ENCODE assay signal across 19 cellular contexts in the genomic region with DNA sequence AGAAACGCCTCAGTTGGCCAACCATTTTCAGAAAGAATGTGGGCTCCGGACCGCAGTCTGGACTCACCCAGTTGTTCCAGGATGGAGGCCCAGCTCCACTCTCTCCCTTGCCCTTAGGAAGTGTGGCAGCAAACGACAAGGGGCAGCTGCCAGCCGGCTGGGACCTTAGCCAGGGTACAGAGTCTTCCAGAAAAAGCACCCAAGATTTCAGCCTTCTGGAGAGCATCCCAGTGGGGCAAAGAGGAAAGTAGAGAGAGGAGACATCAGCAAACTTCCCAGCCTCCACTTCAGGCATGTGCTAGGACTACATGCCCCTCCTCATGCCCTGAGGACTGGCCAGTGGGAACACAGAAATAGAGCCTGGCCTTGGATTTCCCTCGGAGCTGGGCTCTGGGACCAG. TPM values are rescaled to one million over a fixed set of nuclear protein-coding genes. Genes with fewer than 3 reads are reported as not detected.
DNase-seq lines count a peak whose midpoint lies in the region; ATAC-seq and TF ChIP-seq lines count a peak whose summit lies in the region.
"Had no signal": no experiment of that assay in that cellular context is flagged by ENCODE, and none has a peak within 500 bp of the region (broad histone marks: within the 10 kb centered on the region; RNA-seq: fewer than 3 reads in every experiment).

No MANE protein-coding gene starts in this region.

- H2BK12ac ChIP-seq in mesenchymal stem cell (ENCODE audit: low read length in 2 of 2) = no peak overlapping the region

- no peak overlapping the region for H3K18ac ChIP-seq in mesenchymal stem cell (ENCODE audit: low read depth in 1 of 2, low read length in 2 of 2)

- peak; percentile 90 to 96 (median 92) for ATAC-seq in heart left ventricle
- no peak for ATAC-seq in thoracic aorta (ENCODE audit: insufficient number of reproducible peaks, low FRiP score, low read depth)
- no peak for ATAC-seq in GM18505 (IDR thresholded peaks at IDR 0.05; ENCODE audit: unreplicated experiment)
- ATAC-seq in GM19452 (IDR thresholded peaks at IDR 0.05; ENCODE audit: unreplicated experiment) = no peak

- H3K9me3 ChIP-seq in ascending aorta (no peaks in the 10 kb centered on the region), heart left ventricle (peaks cover 0 to 14% (median 0%) of the 10 kb centered on the region in 12 donors), mesenchymal stem cell (ENCODE audit: control insufficient read depth, low read length) (no peaks in the 10 kb centered on the region), thoracic aorta (no peaks in the 10 kb centered on the region)

- no peak overlapping the region for H2BK5ac ChIP-seq in mesenchymal stem cell (ENCODE audit: low read depth, low read length, poor library complexity, severe bottlenecking)

- intact Hi-C loops in ascending aorta (cut with DNase I) (loop anchor here (5.0 to 10.0 kb wide), 2 partner anchors 63 to 180 kb away; partner anchors contain the start of gene SCNN1G), heart left ventricle (cut with DNase I) (loop anchor here in 1 of 10 donors (10.0 kb wide), 1 partner anchor 60 kb away; the partner anchor contains the start of gene SCNN1G)

- H3K27me3 ChIP-seq in ascending aorta (no peaks in the 10 kb centered on the region), heart left ventricle (no peaks in the 10 kb centered on the region), mesenchymal stem cell (ENCODE audit: control insufficient read depth in 1 of 2, insufficient read depth in 1 of 2, low read length in 2 of 2) (no peaks in the 10 kb centered on the region), thoracic aorta (replicated peaks; ENCODE audit: insufficient read depth) (no peaks in the 10 kb centered on the region)
- H3K27me3 ChIP-seq: BLaER1 treated with 17β-estradiol and CSF1 and Interleukin-3, amounts not matched to agents 10 nM and 100 nM had no signal

- H3K4me1 ChIP-seq in ascending aorta (peaks cover 3 to 21% of the 10 kb centered on the region in 2 donors), heart left ventricle (peaks cover 0 to 15% (median 0%) of the 10 kb centered on the region in 12 donors), mesenchymal stem cell (ENCODE audit: control insufficient read depth, insufficient read depth, low read depth, low read length) (no peaks in the 10 kb centered on the region), thoracic aorta (ENCODE audit: control insufficient read depth in 1 of 2, low read depth in 2 of 2) (peaks cover 15 to 42% of the 10 kb centered on the region in 2 donors)
- H3K4me1 ChIP-seq: BLaER1 treated with 17β-estradiol and CSF1 and Interleukin-3, amounts not matched to agents 10 nM and 100 nM had no signal

- no peak overlapping the region for H4K91ac ChIP-seq in mesenchymal stem cell (ENCODE audit: low read length)

- H3K36me3 ChIP-seq in ascending aorta (no peaks in the 10 kb centered on the region), heart left ventricle (no peaks in the 10 kb centered on the region), mesenchymal stem cell (ENCODE audit: control insufficient read depth in 1 of 2, insufficient read depth in 2 of 2, low read depth in 1 of 2, low read length in 2 of 2) (no peaks in the 10 kb centered on the region), thoracic aorta (no peaks in the 10 kb centered on the region)
- H3K36me3 ChIP-seq: BLaER1 treated with 17β-estradiol and CSF1 and Interleukin-3, amounts not matched to agents 10 nM and 100 nM had no signal

- TF ChIP-seq CTCF in ascending aorta (IDR thresholded peaks at IDR 0.05) = no peak
- TF ChIP-seq CTCF in heart left ventricle (IDR thresholded peaks at IDR 0.05) = no peak
- no peak for TF ChIP-seq CTCF in thoracic aorta (IDR thresholded peaks at IDR 0.05)

- no peak overlapping the region for H2AFZ ChIP-seq in mesenchymal stem cell (ENCODE audit: low read depth, low read length)

- H3K23ac ChIP-seq in mesenchymal stem cell (ENCODE audit: low read length in 2 of 2) = no peak overlapping the region

- no peak overlapping the region for H3K14ac ChIP-seq in mesenchymal stem cell (ENCODE audit: low read length in 2 of 2)

- H2BK120ac ChIP-seq in mesenchymal stem cell (ENCODE audit: low read depth, low read length) = no peak overlapping the region

- DNase-seq in ascending aorta (ENCODE audit: low spot score in 2 of 2) (peak in 1 of 2 donors; percentile 79), heart left ventricle (peak; percentile 20 to 85 (median 72)), mesenchymal stem cell (no peak), thoracic aorta (ENCODE audit: low spot score) (peak; percentile 30), iPS-NIHi11 (ENCODE audit: low spot score) (no peak)
- DNase-seq: CD8-positive, alpha-beta memory T cell; KG1; NCI-H1417; NCI-H187; NCI-H2107; NCI-H510A treated with DMSO at 0.1 percent for 48 hours; NCI-H82; OCI-M1; SHP77 treated with DMSO at 0.1 percent for 48 hours had no signal

- H2BK15ac ChIP-seq in mesenchymal stem cell (ENCODE audit: low read depth, poor library complexity, severe bottlenecking) = peak overlapping the region; percentile 30

- H3K4me3 ChIP-seq in ascending aorta (no peak overlapping the region), heart left ventricle (no peak overlapping the region), mesenchymal stem cell (ENCODE audit: insufficient read depth in 1 of 2, low read depth in 1 of 2, low read length in 2 of 2) (no peak overlapping the region), thoracic aorta (no peak overlapping the region)
- H3K4me3 ChIP-seq: BLaER1 treated with 17β-estradiol and CSF1 and Interleukin-3, amounts not matched to agents 10 nM and 100 nM had no signal

- H2AK5ac ChIP-seq in mesenchymal stem cell (ENCODE audit: low read length, severe bottlenecking) = no peak overlapping the region

- H3K4ac ChIP-seq in mesenchymal stem cell (ENCODE audit: low read depth in 1 of 2, low read length in 2 of 2) = no peak overlapping the region

- TF ChIP-seq POLR2A in heart left ventricle (IDR thresholded peaks at IDR 0.05) = no peak
- no peak for TF ChIP-seq POLR2A in GM18505 (IDR thresholded peaks at IDR 0.05; ENCODE audit: borderline replicate concordance, extremely low read depth, insufficient read depth, insufficient read length)

- H3K4me2 ChIP-seq in mesenchymal stem cell (ENCODE audit: low read length, poor library complexity, severe bottlenecking) = no peak overlapping the region
- H3K4me2 ChIP-seq: BLaER1 treated with 17β-estradiol and CSF1 and Interleukin-3, amounts not matched to agents 10 nM and 100 nM had no signal

- H3K79me1 ChIP-seq in mesenchymal stem cell (replicated peaks; ENCODE audit: low read length, poor library complexity, severe bottlenecking) = no peaks in the 10 kb centered on the region

- H4K8ac ChIP-seq in mesenchymal stem cell (ENCODE audit: low read length) = no peak overlapping the region

- H3K27ac ChIP-seq in ascending aorta = peak overlapping the region; percentile 47
- peak overlapping the region in 2 of 12 donors; percentile 46 to 63 for H3K27ac ChIP-seq in heart left ventricle
- H3K27ac ChIP-seq in mesenchymal stem cell (ENCODE audit: low read length, poor library complexity, severe bottlenecking) = no peak overlapping the region
- H3K27ac ChIP-seq in thoracic aorta = peak overlapping the region in 1 of 2 donors; percentile 32
- H3K27ac ChIP-seq: BLaER1 treated with 17β-estradiol and CSF1 and Interleukin-3, amounts not matched to agents 10 nM and 100 nM had no signal

- WGBS in heart left ventricle, 4 donors = 52 to 81% (median 62%) methylated on average over 5 to 6 of the region's 6 CpGs
- 67% methylated on average over 6 of the region's 6 CpGs for WGBS in mesenchymal stem cell

- no peak overlapping the region for H3K9ac ChIP-seq in mesenchymal stem cell (ENCODE audit: low read length)
- H3K9ac ChIP-seq: BLaER1 treated with 17β-estradiol and CSF1 and Interleukin-3, amounts not matched to agents 10 nM and 100 nM had no signal

RNA-seq across cellular contexts. Expression of gene SCNN1B, which starts 56.8 kb away (rescaled TPM):
- total RNA-seq in ascending aorta = 16.1 TPM
- total RNA-seq in heart left ventricle = 1 to 10 TPM in 1 of 9 donors, under 1 TPM in 2, not detected in 6; 0.27 to 1.1 (median 0.71) TPM
- under 1 TPM; 0.15 to 0.34 TPM for polyA plus RNA-seq in heart left ventricle
- polyA plus RNA-seq in mesenchymal stem cell (2013, experiment 1 of 2) = not detected
- not detected for polyA plus RNA-seq in mesenchymal stem cell (2013, experiment 2 of 2)
- 1 to 10 TPM in 1 of 2 donors, not detected in 1; 1.1 TPM for total RNA-seq in thoracic aorta
- total RNA-seq: CD8-positive, alpha-beta memory T cell; H4; HT-29 had no signal
- polyA plus RNA-seq: CD8-positive, alpha-beta memory T cell had no signal

Comparison
In these comparisons a context has a peak if more than half of its experiments do, and no peak if none do; other contexts are left out.
1. DNase-seq: peak in heart left ventricle (5 of 5) and thoracic aorta (single experiment); none in mesenchymal stem cell (single experiment) and iPS-NIHi11 (single experiment).
2. ATAC-seq: peak in heart left ventricle (4 of 4); none in thoracic aorta (single experiment), GM18505 (single experiment) and GM19452 (single experiment).